ENCODE assay signal across 7 cellular contexts in the genomic region with DNA sequence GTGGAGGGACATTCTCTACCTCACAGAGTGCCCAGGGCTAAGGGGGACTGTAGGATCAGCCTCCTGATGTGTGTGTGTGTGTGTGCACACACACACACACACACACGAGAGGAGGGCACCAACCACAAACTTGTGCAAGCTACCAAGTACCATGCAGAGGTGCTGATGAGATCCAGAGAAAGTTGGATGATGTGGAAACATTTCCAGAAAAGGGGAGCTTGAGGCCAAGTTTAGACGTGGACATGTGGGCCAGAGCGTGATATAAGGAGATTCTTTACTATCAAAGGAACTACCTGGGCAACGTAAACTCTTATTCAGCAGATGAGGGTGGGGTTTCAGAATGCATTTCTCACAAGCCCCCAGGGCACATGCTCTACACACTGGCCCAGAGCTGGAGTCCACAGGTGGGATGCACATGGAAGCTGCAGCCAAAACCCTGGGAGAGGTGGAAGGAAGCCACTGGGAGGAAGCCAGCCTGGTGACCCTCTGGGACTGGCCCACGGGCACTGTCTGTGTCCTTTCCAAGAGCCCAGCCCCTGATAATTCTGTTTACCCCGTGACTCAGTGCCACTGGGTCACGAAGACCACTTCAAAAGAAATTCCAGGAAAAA. TPM values are rescaled to one million over a fixed set of nuclear protein-coding genes. Genes with fewer than 3 reads are reported as not detected.
DNase-seq lines count a peak whose midpoint lies in the region; ATAC-seq, FAIRE-seq and TF ChIP-seq lines count a peak whose summit lies in the region.

No MANE protein-coding gene starts in this region.

- no peak for ATAC-seq in HG02623 (IDR thresholded peaks at IDR 0.05; ENCODE audit: unreplicated experiment)
- no peak for ATAC-seq in HG03196 (IDR thresholded peaks at IDR 0.05; ENCODE audit: unreplicated experiment)

- H3K79me2 ChIP-seq in Karpas-422 (ENCODE audit: low read length) (no peaks in the 10 kb centered on the region), keratinocyte (ENCODE audit: control insufficient read depth, insufficient read depth, low read length) (peaks cover 59% of the 10 kb centered on the region)

- H3K4me1 ChIP-seq in Karpas-422 (ENCODE audit: low read length) (peaks cover 32% of the 10 kb centered on the region), ascending aorta (peaks cover 6 to 24% of the 10 kb centered on the region in 2 donors), keratinocyte (ENCODE audit: control insufficient read depth, extremely low read depth, insufficient read depth, low read length) (peaks cover 74% of the 10 kb centered on the region), suprapubic skin (peaks cover 72% of the 10 kb centered on the region)

- H3K9me3 ChIP-seq in Karpas-422 (ENCODE audit: low read length) (no peaks in the 10 kb centered on the region), ascending aorta (no peaks in the 10 kb centered on the region), keratinocyte (ENCODE audit: control insufficient read depth, low read depth, low read length) (no peaks in the 10 kb centered on the region), suprapubic skin (no peaks in the 10 kb centered on the region)

- H3K27ac ChIP-seq in Karpas-422 (ENCODE audit: low read length) (peak overlapping the region; percentile 48), ascending aorta (peak overlapping the region; percentile 25 to 63), keratinocyte (ENCODE audit: control insufficient read depth, insufficient read depth, low read length) (peak overlapping the region; percentile 90), suprapubic skin (peak overlapping the region; percentile 84)

- H3K9ac ChIP-seq in Karpas-422 (ENCODE audit: low read length) (peak overlapping the region; percentile 46), keratinocyte (ENCODE audit: control insufficient read depth, extremely low read depth, insufficient read depth, low read length) (peak overlapping the region; percentile 72)

- H2AFZ ChIP-seq in Karpas-422 (ENCODE audit: low read length) (no peak overlapping the region; the same call in 1 of the 2 replicates), keratinocyte (ENCODE audit: control insufficient read depth, low read length) (no peak overlapping the region)

- no peak for TF ChIP-seq CTCF in ascending aorta (IDR thresholded peaks at IDR 0.05)
- TF ChIP-seq CTCF in keratinocyte (optimal IDR thresholded peaks at IDR 0.05 in 1 of 3, IDR thresholded peaks at IDR 0.05 in 1 of 3, conservative IDR thresholded peaks at IDR 0.05 in 1 of 3; ENCODE audit: extremely low read depth in 1 of 3, insufficient read depth in 2 of 3, low read length in 3 of 3), result no peak
- TF ChIP-seq CTCF in suprapubic skin (IDR thresholded peaks at IDR 0.05), result no peak

- H3K9me1 ChIP-seq in keratinocyte (ENCODE audit: control insufficient read depth, extremely low read depth, insufficient read depth, low read length), result no peaks in the 10 kb centered on the region

- 57% methylated on average over 5 of the region's 7 CpGs for WGBS in suprapubic skin

- no peak for DNase-seq in Karpas-422
- no peak for DNase-seq in ascending aorta (ENCODE audit: low spot score in 2 of 2)
- DNase-seq in keratinocyte (ENCODE audit: low read depth, low spot score), result no peak
- no peak for DNase-seq in suprapubic skin (ENCODE audit: low spot score in 2 of 2)
- no peak for DNase-seq in HCEC 1CT

- peak overlapping the region; percentile 52 for H3K4me3 ChIP-seq in Karpas-422 (ENCODE audit: low read length)
- no peak overlapping the region for H3K4me3 ChIP-seq in ascending aorta
- peak overlapping the region in 1 of 3 experiments; percentile 3 for H3K4me3 ChIP-seq in keratinocyte (ENCODE audit: control insufficient read depth in 2 of 3, extremely low read depth in 1 of 3, insufficient read depth in 2 of 3, low read depth in 1 of 3, low read length in 3 of 3)
- H3K4me3 ChIP-seq in suprapubic skin, result no peak overlapping the region

- no peaks in the 10 kb centered on the region for H4K20me1 ChIP-seq in Karpas-422 (ENCODE audit: insufficient read depth, low read depth, low read length)
- no peaks in the 10 kb centered on the region for H4K20me1 ChIP-seq in keratinocyte (ENCODE audit: control insufficient read depth, extremely low read depth, insufficient read depth, low read length)

- FAIRE-seq in keratinocyte (lab: Jason Lieb, UNC), result no peak

- no peak for TF ChIP-seq POLR2A in suprapubic skin (IDR thresholded peaks at IDR 0.05)

- intact Hi-C loops in ascending aorta (cut with DNase I), result no loop called here

- TF ChIP-seq EP300 in suprapubic skin (IDR thresholded peaks at IDR 0.05), result no peak

- no peaks in the 10 kb centered on the region for H3K27me3 ChIP-seq in Karpas-422 (ENCODE audit: low read length)
- H3K27me3 ChIP-seq in ascending aorta, result no peaks in the 10 kb centered on the region
- no peaks in the 10 kb centered on the region for H3K27me3 ChIP-seq in keratinocyte (ENCODE audit: control insufficient read depth, extremely low read depth, insufficient read depth, low read length)
- H3K27me3 ChIP-seq in suprapubic skin, result no peaks in the 10 kb centered on the region

- dilution Hi-C loops in keratinocyte (cut with MboI; ENCODE audit: extremely low pct_ligation_motif_present, low sequenced_read_pairs), result no loop called here

- no peaks in the 10 kb centered on the region for H3K36me3 ChIP-seq in Karpas-422 (ENCODE audit: insufficient read depth, low read length)
- no peaks in the 10 kb centered on the region for H3K36me3 ChIP-seq in ascending aorta
- peaks cover 2 to 10% of the 10 kb centered on the region in 2 experiments for H3K36me3 ChIP-seq in keratinocyte (ENCODE audit: control insufficient read depth in 2 of 2, extremely low read depth in 1 of 2, insufficient read depth in 2 of 2, low read length in 2 of 2)
- H3K36me3 ChIP-seq in suprapubic skin, result no peaks in the 10 kb centered on the region

- H3K4me2 ChIP-seq in Karpas-422 (ENCODE audit: low read depth, low read length, poor library complexity, severe bottlenecking) (peak overlapping the region; percentile 59), keratinocyte (ENCODE audit: control insufficient read depth, extremely low read depth, insufficient read depth, low read depth, low read length) (peak overlapping the region; percentile 71)

- no peaks in the 10 kb centered on the region for H3K9me2 ChIP-seq in Karpas-422 (replicated peaks; ENCODE audit: insufficient read depth, low read length)

RNA-seq across cellular contexts. Expression of a gene that starts 53.5 kb away (rescaled TPM):
- total RNA-seq in Karpas-422 (2014; rRNA removed; shearing (Covaris generic); ENCODE audit: low replicate concordance), result 0.19 and 0.43 TPM in 2 replicates
- total RNA-seq in ascending aorta (32.9 TPM), suprapubic skin (100 to 1,000 TPM; 117 to 196 (median 147) TPM)
- 9.5 to 35.9 TPM (median 17.2 TPM) in 3 replicates for polyA plus RNA-seq in keratinocyte
- 33.6 TPM for polyA plus RNA-seq in keratinocyte (2011; ENCODE audit: low read depth)
- 15.5 and 21.6 TPM in 2 replicates for polyA plus RNA-seq in keratinocyte (2011; cell fraction: cytosol; rRNA removed)
- polyA plus RNA-seq in keratinocyte (2011; cell fraction: nucleus; rRNA removed), result 59.9 and 60.9 TPM in 2 replicates
- 23.2 and 49.6 TPM in 2 replicates for polyA plus RNA-seq in keratinocyte (2012; ENCODE audit: low replicate concordance)
- polyA minus RNA-seq in keratinocyte, result 23.1 to 123 TPM (median 41.6 TPM) in 3 replicates
- 34.3 TPM for polyA minus RNA-seq in keratinocyte (2011; cell fraction: cytosol; rRNA and poly(A)+ RNA removed)
- polyA minus RNA-seq in keratinocyte (2011; cell fraction: nucleus; rRNA and poly(A)+ RNA removed), result 61.4 and 75.7 TPM in 2 replicates

Comparison
In these comparisons a context has a peak if more than half of its experiments do, and no peak if none do; other contexts are left out.
1. RNA of a gene that starts 53.5 kb away (total RNA-seq): 117 to 196 TPM in suprapubic skin and 32.9 TPM in ascending aorta (single experiment); 0.19 to 0.43 TPM in Karpas-422; every median in the first group is over 10 times any median in the second.
2. Peak in every context shown above with its lines, with median percentiles within 50 percentile points of each other: H3K27ac ChIP-seq.